ENCODE assay signal across 13 cellular contexts in genomic region chr1:154213274-154213673, GRCh38. TPM values are rescaled to one million over a fixed set of nuclear protein-coding genes. Genes with fewer than 3 reads are reported as not detected.
DNase-seq lines count a peak whose midpoint lies in the region; ATAC-seq, FAIRE-seq and TF ChIP-seq lines count a peak whose summit lies in the region.
"Had no signal": no experiment of that assay in that cellular context is flagged by ENCODE, and none has a peak within 500 bp of the region (broad histone marks: within the 10 kb centered on the region; RNA-seq: fewer than 3 reads in every experiment).

No MANE protein-coding gene starts in this region.

- no peaks in the 10 kb centered on the region for H3K27me3 Mint-ChIP-seq in activated naive CD4-positive, alpha-beta T cell treated with anti-CD3 and anti-CD28 coated beads, Interleukin-2, amount 50 U/mL, for 24 hours
- no peaks in the 10 kb centered on the region for H3K27me3 Mint-ChIP-seq in astrocyte (ENCODE audit: low read depth, unreplicated experiment)
- no peaks in the 10 kb centered on the region for H3K27me3 Mint-ChIP-seq in stimulated activated naive B cell treated with anti-CD40 and anti-IgM and Interleukin-4, amounts not matched to agents 10 μg/mL and 1 μg/mL and 100 μg/mL, for 72 hours

- H3K27ac ChIP-seq in astrocyte (ENCODE audit: low read depth, low read length) (no peak overlapping the region), smooth muscle cell (ENCODE audit: low read depth) (peak overlapping the region; percentile 38)

- no peak for ATAC-seq in stimulated activated naive B cell treated with anti-CD40 and anti-IgM and Interleukin-4, amounts not matched to agents 10 μg/mL and 1 μg/mL and 100 μg/mL, for 72 hours (replicated peaks)
- no peak for ATAC-seq in HG03045 (IDR thresholded peaks at IDR 0.05; ENCODE audit: unreplicated experiment)

- H3F3A ChIP-seq in smooth muscle cell (ENCODE audit: low read depth) = peaks cover 6% of the 10 kb centered on the region

- H3K4me1 ChIP-seq in astrocyte (ENCODE audit: insufficient read depth, low read length) (peaks cover 11% of the 10 kb centered on the region), smooth muscle cell (ENCODE audit: low read depth) (no peaks in the 10 kb centered on the region), HAP-1 (no peaks in the 10 kb centered on the region; the same call in 1 of the 2 replicates)

- no peak overlapping the region for H3K9ac ChIP-seq in astrocyte (ENCODE audit: low read length)
- H3K9ac ChIP-seq in smooth muscle cell (ENCODE audit: low read depth) = no peak overlapping the region

- H3K79me2 ChIP-seq in astrocyte (ENCODE audit: insufficient read depth, low read length) (peaks cover 31% of the 10 kb centered on the region), smooth muscle cell (ENCODE audit: low read depth) (peaks cover 27% of the 10 kb centered on the region)

- H3K4me2 ChIP-seq in astrocyte (ENCODE audit: low read length) (peak overlapping the region; percentile 40), smooth muscle cell (no peak overlapping the region)

- H3K9me3 Mint-ChIP-seq in activated naive CD4-positive, alpha-beta T cell treated with anti-CD3 and anti-CD28 coated beads, Interleukin-2, amount 50 U/mL, for 24 hours = no peaks in the 10 kb centered on the region
- H3K9me3 Mint-ChIP-seq in astrocyte (ENCODE audit: unreplicated experiment) = no peaks in the 10 kb centered on the region
- no peaks in the 10 kb centered on the region for H3K9me3 Mint-ChIP-seq in stimulated activated naive B cell treated with anti-CD40 and anti-IgM and Interleukin-4, amounts not matched to agents 10 μg/mL and 1 μg/mL and 100 μg/mL, for 72 hours

- peak overlapping the region; percentile 94 for H3K27ac Mint-ChIP-seq in activated naive CD4-positive, alpha-beta T cell treated with anti-CD3 and anti-CD28 coated beads, Interleukin-2, amount 50 U/mL, for 24 hours
- peak overlapping the region; percentile 50 for H3K27ac Mint-ChIP-seq in astrocyte (ENCODE audit: unreplicated experiment)
- H3K27ac Mint-ChIP-seq in stimulated activated naive B cell treated with anti-CD40 and anti-IgM and Interleukin-4, amounts not matched to agents 10 μg/mL and 1 μg/mL and 100 μg/mL, for 72 hours = no peak overlapping the region

- no peak overlapping the region for H3K4me3 ChIP-seq in astrocyte (ENCODE audit: insufficient read depth, low read depth, low read length)
- no peak overlapping the region for H3K4me3 ChIP-seq in smooth muscle cell
- no peak overlapping the region for H3K4me3 ChIP-seq in HAP-1

- H3K36me3 Mint-ChIP-seq in activated naive CD4-positive, alpha-beta T cell treated with anti-CD3 and anti-CD28 coated beads, Interleukin-2, amount 50 U/mL, for 24 hours = peaks cover 17% of the 10 kb centered on the region
- H3K36me3 Mint-ChIP-seq in astrocyte (ENCODE audit: low read depth, unreplicated experiment) = peaks cover 28% of the 10 kb centered on the region
- H3K36me3 Mint-ChIP-seq in stimulated activated naive B cell treated with anti-CD40 and anti-IgM and Interleukin-4, amounts not matched to agents 10 μg/mL and 1 μg/mL and 100 μg/mL, for 72 hours = peaks cover 27 to 43% of the 10 kb centered on the region in 2 donors

- WGBS in smooth muscle cell (ENCODE audit: low lambda C conversion rate) = 95% methylated on average over 1 of the region's 1 CpG

- no peaks in the 10 kb centered on the region for H3K9me3 ChIP-seq in astrocyte (ENCODE audit: insufficient read depth, low read depth, low read length)
- H3K9me3 ChIP-seq in smooth muscle cell (replicated peaks; ENCODE audit: low read depth) = no peaks in the 10 kb centered on the region
- H3K9me3 ChIP-seq in HAP-1 = no peaks in the 10 kb centered on the region

- no peak for TF ChIP-seq CTCF in astrocyte (IDR thresholded peaks at IDR 0.05; ENCODE audit: insufficient read depth, low read depth, low read length)
- no peak for TF ChIP-seq CTCF in smooth muscle cell (IDR thresholded peaks at IDR 0.05; ENCODE audit: borderline replicate concordance, insufficient read depth, poor library complexity, severe bottlenecking)

- H3K36me3 ChIP-seq in astrocyte (ENCODE audit: insufficient read depth, low read length) (peaks cover 26% of the 10 kb centered on the region), smooth muscle cell (ENCODE audit: low read depth) (no peaks in the 10 kb centered on the region), HAP-1 (replicated peaks) (peaks cover 67% of the 10 kb centered on the region)

- H3K4me1 Mint-ChIP-seq in activated naive CD4-positive, alpha-beta T cell treated with anti-CD3 and anti-CD28 coated beads, Interleukin-2, amount 50 U/mL, for 24 hours = peaks cover 37% of the 10 kb centered on the region
- H3K4me1 Mint-ChIP-seq in astrocyte (ENCODE audit: low read depth, unreplicated experiment) = peaks cover 10% of the 10 kb centered on the region
- H3K4me1 Mint-ChIP-seq in stimulated activated naive B cell treated with anti-CD40 and anti-IgM and Interleukin-4, amounts not matched to agents 10 μg/mL and 1 μg/mL and 100 μg/mL, for 72 hours = peaks cover 5 to 22% of the 10 kb centered on the region in 2 donors

- H3K4me3 Mint-ChIP-seq in activated naive CD4-positive, alpha-beta T cell treated with anti-CD3 and anti-CD28 coated beads, Interleukin-2, amount 50 U/mL, for 24 hours = peak overlapping the region; percentile 56
- no peak overlapping the region for H3K4me3 Mint-ChIP-seq in astrocyte (ENCODE audit: unreplicated experiment)
- H3K4me3 Mint-ChIP-seq in stimulated activated naive B cell treated with anti-CD40 and anti-IgM and Interleukin-4, amounts not matched to agents 10 μg/mL and 1 μg/mL and 100 μg/mL, for 72 hours = no peak overlapping the region

- no peak for FAIRE-seq in astrocyte (lab: Jason Lieb, UNC)
- FAIRE-seq: GM19239 had no signal

- no peak for DNase-seq in activated naive CD4-positive, alpha-beta T cell treated with Interleukin-2 at 50 U/mL for 16 hours
- DNase-seq in LHCN-M2 (ENCODE audit: low read depth) (peak; percentile 89), astrocyte (ENCODE audit: low read depth) (peak; percentile 55), smooth muscle cell (lab: John Stamatoyannopoulos, UW; ENCODE audit: unreplicated experiment) (no peak), HAP-1 (ENCODE audit: low spot score in 2 of 2) (no peak)
- no peak for DNase-seq in stimulated activated naive B cell treated with anti-CD40 and anti-IgM and Interleukin-4, amounts not matched to agents 10 μg/mL and 1 μg/mL and 100 μg/mL, for 72 hours
- DNase-seq: DMS79 treated with DMSO at 0.1 percent for 48 hours, NCI-H1092, OCI-M1 had no signal

- H2AFZ ChIP-seq in astrocyte (ENCODE audit: low read depth, low read length) = no peak overlapping the region
- no peak overlapping the region for H2AFZ ChIP-seq in smooth muscle cell (ENCODE audit: low read depth)

- in situ Hi-C loops in HAP-1 (cut with MboI; ENCODE audit: low sequenced_read_pairs) = no loop called here

- H3K27me3 ChIP-seq in astrocyte (ENCODE audit: insufficient read depth, low read length) = no peaks in the 10 kb centered on the region
- H3K27me3 ChIP-seq in smooth muscle cell (ENCODE audit: low read depth) = no peaks in the 10 kb centered on the region
- no peaks in the 10 kb centered on the region for H3K27me3 ChIP-seq in HAP-1 (ENCODE audit: low read depth)

- H4K20me1 ChIP-seq in astrocyte (ENCODE audit: insufficient read depth, low read length) (peaks cover 38% of the 10 kb centered on the region), smooth muscle cell (ENCODE audit: low read depth) (peaks cover 29% of the 10 kb centered on the region)

RNA-seq across cellular contexts. Expression of gene CFAP141, which starts 7.1 kb away (rescaled TPM):
- total RNA-seq in LHCN-M2 (2014; rRNA removed) (not detected in 2 replicates), astrocyte (not detected in 2 replicates), smooth muscle cell (not detected in 2 replicates)
- polyA plus RNA-seq in LHCN-M2 (2012) = not detected
- polyA plus RNA-seq in smooth muscle cell = not detected in 2 replicates
- polyA plus RNA-seq: BJ had no signal

RNA-seq across cellular contexts. Expression of gene UBAP2L, which starts 7.5 kb away (rescaled TPM):
- total RNA-seq in LHCN-M2 (2014; rRNA removed) = 94.1 and 116 TPM in 2 replicates
- polyA plus RNA-seq in LHCN-M2 (2012) = 133 TPM
- 203 and 218 TPM in 2 replicates for total RNA-seq in astrocyte
- 104 and 108 TPM in 2 replicates for total RNA-seq in smooth muscle cell
- 130 and 143 TPM in 2 replicates for polyA plus RNA-seq in smooth muscle cell

RNA-seq across cellular contexts. Expression of gene TPM3, which starts 21.4 kb away (rescaled TPM):
- total RNA-seq in LHCN-M2 (2014; rRNA removed) = 1,027 and 1,163 TPM in 2 replicates
- 580 TPM for polyA plus RNA-seq in LHCN-M2 (2012)
- 600 and 687 TPM in 2 replicates for total RNA-seq in astrocyte
- 436 and 458 TPM in 2 replicates for total RNA-seq in smooth muscle cell
- 384 and 386 TPM in 2 replicates for polyA plus RNA-seq in smooth muscle cell

RNA-seq across cellular contexts. Expression of gene NUP210L, which starts 58.4 kb away (rescaled TPM):
- total RNA-seq in LHCN-M2 (2014; rRNA removed) (not detected in 2 replicates), astrocyte (0.07 TPM in 1 of 2 replicates, not detected in the other), smooth muscle cell (0.90 TPM in 1 of 2 replicates, not detected in the other)
- not detected for polyA plus RNA-seq in LHCN-M2 (2012)
- polyA plus RNA-seq in smooth muscle cell = 0.15 TPM in 1 of 2 replicates, not detected in the other
- polyA plus RNA-seq: BJ had no signal

RNA-seq across cellular contexts. Expression of gene HAX1, which starts 59.2 kb away (rescaled TPM):
- total RNA-seq in LHCN-M2 (2014; rRNA removed) (111 and 116 TPM in 2 replicates), astrocyte (82.2 and 89.9 TPM in 2 replicates), smooth muscle cell (57.8 and 73.7 TPM in 2 replicates)
- polyA plus RNA-seq in LHCN-M2 (2012) = 133 TPM
- polyA plus RNA-seq in smooth muscle cell = 89.7 and 91.6 TPM in 2 replicates

Comparison
In these comparisons a context has a peak if more than half of its experiments do, and no peak if none do; other contexts are left out.
1. DNase-seq: peak in LHCN-M2 (single experiment) and astrocyte (single experiment); none in activated naive CD4-positive, alpha-beta T cell treated with Interleukin-2 at 50 U/mL for 16 hours (single experiment), smooth muscle cell (single experiment), HAP-1 (0 of 2) and stimulated activated naive B cell treated with anti-CD40 and anti-IgM and Interleukin-4, amounts not matched to agents 10 μg/mL and 1 μg/mL and 100 μg/mL, for 72 hours (single experiment).